Comparison of ENCODE assay signal across 18 cellular contexts in the genomic region with DNA sequence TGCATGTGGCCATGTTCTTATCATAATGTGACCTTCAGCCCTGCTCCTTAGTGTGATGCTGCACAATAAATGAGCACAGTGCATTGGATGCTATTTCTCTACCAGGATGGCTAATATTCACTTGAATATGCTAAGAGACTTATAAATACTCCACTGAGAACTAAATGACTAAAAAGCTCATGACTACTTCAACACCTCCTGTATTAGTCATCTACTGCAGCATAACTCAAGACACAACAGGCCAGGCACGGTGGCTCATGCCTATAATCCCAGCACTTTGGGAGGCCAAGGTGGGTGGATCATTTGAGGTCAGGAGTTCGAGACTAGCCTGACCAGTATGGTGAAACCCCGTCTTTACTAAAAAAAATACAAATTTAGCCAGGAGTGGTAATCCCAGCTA.
DNase-seq lines count a peak whose midpoint lies in the region; FAIRE-seq and TF ChIP-seq lines count a peak whose summit lies in the region.
"Had no signal": no experiment of that assay in that cellular context is flagged by ENCODE, and none has a peak within 500 bp of the region (broad histone marks: within the 10 kb centered on the region; RNA-seq: fewer than 3 reads in every experiment).

No MANE protein-coding gene starts in this region.

- H3K4me1 ChIP-seq in mammary epithelial cell (ENCODE audit: insufficient read depth, low read length) (peaks cover 22% of the 10 kb centered on the region), astrocyte (ENCODE audit: insufficient read depth, low read length) (peaks cover 8% of the 10 kb centered on the region), suprapubic skin (peaks cover 2% of the 10 kb centered on the region)

- dilution Hi-C loops in mammary epithelial cell (cut with HindIII; ENCODE audit: low sequenced_read_pairs), result no loop called here

- peaks cover 19% of the 10 kb centered on the region for H3K9me3 Mint-ChIP-seq in MCF 10A (ENCODE audit: unreplicated experiment)
- peaks cover 17% of the 10 kb centered on the region for H3K9me3 Mint-ChIP-seq in astrocyte (ENCODE audit: unreplicated experiment)

- no peak overlapping the region for H3K9ac ChIP-seq in mammary epithelial cell (ENCODE audit: insufficient read depth, low read length)
- no peak overlapping the region for H3K9ac ChIP-seq in astrocyte (ENCODE audit: low read length)

- peaks cover 11% of the 10 kb centered on the region for H3K9me3 ChIP-seq in mammary epithelial cell (replicated peaks; ENCODE audit: insufficient read depth, low read length)
- no peaks in the 10 kb centered on the region for H3K9me3 ChIP-seq in astrocyte (ENCODE audit: insufficient read depth, low read depth, low read length)
- peaks cover 4% of the 10 kb centered on the region for H3K9me3 ChIP-seq in suprapubic skin

- H2AFZ ChIP-seq in mammary epithelial cell (ENCODE audit: low read depth, low read length) (no peak overlapping the region), astrocyte (ENCODE audit: low read depth, low read length) (no peak overlapping the region)

- no peak for TF ChIP-seq CTCF in mammary epithelial cell (conservative IDR thresholded peaks at IDR 0.05 in 1 of 2, IDR thresholded peaks at IDR 0.05 in 1 of 2; ENCODE audit: extremely low read depth in 1 of 2, insufficient read depth in 1 of 2, low read depth in 1 of 2, low read length in 2 of 2)
- TF ChIP-seq CTCF in MCF 10A (IDR thresholded peaks at IDR 0.05; ENCODE audit: unreplicated experiment), result no peak
- TF ChIP-seq CTCF in astrocyte (IDR thresholded peaks at IDR 0.05; ENCODE audit: insufficient read depth, low read depth, low read length), result no peak
- TF ChIP-seq CTCF in fibroblast of villous mesenchyme (IDR thresholded peaks at IDR 0.05; ENCODE audit: insufficient read depth, low read depth, low read length), result no peak
- no peak for TF ChIP-seq CTCF in suprapubic skin (IDR thresholded peaks at IDR 0.05)

- intact Hi-C loops in mammary epithelial cell (cut with micrococcal nuclease), result loop anchor here (2.0 to 5.0 kb wide), 2 partner anchors 131 to 282 kb away; no protein-coding TSS in a partner anchor
- intact Hi-C loops in MCF 10A (cut with micrococcal nuclease), result loop anchor here (10.0 kb wide), 1 partner anchor 211 kb away; the partner anchor contains the start of gene RND3

- no peak overlapping the region for H3K4me3 Mint-ChIP-seq in MCF 10A (ENCODE audit: unreplicated experiment)
- H3K4me3 Mint-ChIP-seq in astrocyte (ENCODE audit: unreplicated experiment), result no peak overlapping the region

- H4K20me1 ChIP-seq in mammary epithelial cell (ENCODE audit: insufficient read depth, low read length), result no peaks in the 10 kb centered on the region
- H4K20me1 ChIP-seq in astrocyte (ENCODE audit: insufficient read depth, low read length), result no peaks in the 10 kb centered on the region

- H3K27ac ChIP-seq in mammary epithelial cell (ENCODE audit: insufficient read depth, low read depth, low read length), result no peak overlapping the region
- no peak overlapping the region for H3K27ac ChIP-seq in astrocyte (ENCODE audit: low read depth, low read length)
- H3K27ac ChIP-seq in suprapubic skin, result no peak overlapping the region
- H3K27ac ChIP-seq: 22Rv1, C4-2B had no signal

- peak; percentile 81 for DNase-seq in mammary epithelial cell
- no peak for DNase-seq in MCF 10A (ENCODE audit: unreplicated experiment)
- DNase-seq in astrocyte (ENCODE audit: low read depth), result peak; percentile 44
- peak; percentile 44 for DNase-seq in fibroblast of villous mesenchyme (ENCODE audit: low read depth)
- no peak for DNase-seq in OCI-M2 (lab: John Stamatoyannopoulos, UW; ENCODE audit: unreplicated experiment)
- DNase-seq in midbrain (lab: John Stamatoyannopoulos, UW), result no peak
- no peak for DNase-seq in NCI-H2029 treated with DMSO at 0.1 percent for 48 hours (lab: John Stamatoyannopoulos, UW)
- no peak for DNase-seq in suprapubic skin (ENCODE audit: low spot score in 2 of 2)
- DNase-seq: COR-L47, NCI-H146, NCI-H226, NCI-H526 treated with DMSO at 0.1 percent for 48 hours, SHP77 treated with DMSO at 0.1 percent for 48 hours had no signal

- H3K4me1 Mint-ChIP-seq in MCF 10A (ENCODE audit: insufficient read depth, unreplicated experiment), result no peaks in the 10 kb centered on the region
- peaks cover 12% of the 10 kb centered on the region for H3K4me1 Mint-ChIP-seq in astrocyte (ENCODE audit: low read depth, unreplicated experiment)

- H3K79me2 ChIP-seq in mammary epithelial cell (ENCODE audit: insufficient read depth, low read length) (no peaks in the 10 kb centered on the region), astrocyte (ENCODE audit: insufficient read depth, low read length) (no peaks in the 10 kb centered on the region)

- no peak for TF ChIP-seq EP300 in suprapubic skin (IDR thresholded peaks at IDR 0.05)

- FAIRE-seq in astrocyte (lab: Jason Lieb, UNC), result no peak
- FAIRE-seq: G401.6, GM12892, HTR-8/SVneo had no signal

- POLR2A ChIA-PET in MCF 10A (lab: Yijun Ruan, JAX), result interaction anchor here (1.3 to 1.4 kb wide), 2 partner anchors 180 to 211 kb away, joined by 3 to 4 read pairs; no protein-coding TSS in a partner anchor

- no peak for TF ChIP-seq POLR2A in suprapubic skin (IDR thresholded peaks at IDR 0.05)

- H3K27me3 ChIP-seq in mammary epithelial cell (ENCODE audit: insufficient read depth, low read length) (no peaks in the 10 kb centered on the region), astrocyte (ENCODE audit: insufficient read depth, low read length) (no peaks in the 10 kb centered on the region), suprapubic skin (no peaks in the 10 kb centered on the region)

- BruUV-seq in mammary epithelial cell (replicated peaks; lab: Mats Ljungman, UMichigan) (no TSS peak), MCF 10A (replicated peaks; lab: Mats Ljungman, UMichigan) (no TSS peak)

- H3K4me2 ChIP-seq in mammary epithelial cell (ENCODE audit: insufficient read depth, low read depth, low read length), result no peak overlapping the region
- H3K4me2 ChIP-seq in astrocyte (ENCODE audit: low read length), result no peak overlapping the region

- H3K27ac Mint-ChIP-seq in MCF 10A (ENCODE audit: low read depth, unreplicated experiment), result no peak overlapping the region
- H3K27ac Mint-ChIP-seq in astrocyte (ENCODE audit: unreplicated experiment), result no peak overlapping the region

- H3K4me3 ChIP-seq in mammary epithelial cell (replicated peaks in 1 of 3; ENCODE audit: insufficient read depth in 1 of 3, low read depth in 2 of 3, low read length in 3 of 3) (no peak overlapping the region), astrocyte (ENCODE audit: insufficient read depth, low read depth, low read length) (no peak overlapping the region), fibroblast of villous mesenchyme (ENCODE audit: low read depth, low read length) (no peak overlapping the region), suprapubic skin (no peak overlapping the region)

- H3K27me3 Mint-ChIP-seq in MCF 10A (ENCODE audit: insufficient read depth, unreplicated experiment) (no peaks in the 10 kb centered on the region), astrocyte (ENCODE audit: low read depth, unreplicated experiment) (no peaks in the 10 kb centered on the region)

- WGBS in mammary epithelial cell (ENCODE audit: low coverage, missing lambda C conversion rate), result 10% methylated on average over 2 of the region's 3 CpGs
- WGBS in suprapubic skin, result 32% methylated on average over 3 of the region's 3 CpGs

- CTCF ChIA-PET in mammary epithelial cell (lab: Charles Lee; ENCODE audit: low non-redundant PET) (no interaction called here), MCF 10A (lab: Yijun Ruan, JAX) (no interaction called here)

- H3K36me3 ChIP-seq in mammary epithelial cell (ENCODE audit: insufficient read depth, low read length), result no peaks in the 10 kb centered on the region
- H3K36me3 ChIP-seq in astrocyte (ENCODE audit: insufficient read depth, low read length), result no peaks in the 10 kb centered on the region
- no peaks in the 10 kb centered on the region for H3K36me3 ChIP-seq in suprapubic skin

- H3K36me3 Mint-ChIP-seq in MCF 10A (ENCODE audit: insufficient read depth, unreplicated experiment) (no peaks in the 10 kb centered on the region), astrocyte (ENCODE audit: low read depth, unreplicated experiment) (peaks cover 1% of the 10 kb centered on the region)

- in situ Hi-C loops in mammary epithelial cell (cut with MboI; ENCODE audit: low sequenced_read_pairs in 2 of 2), result no loop called here

Comparison
In these comparisons a context has a peak if more than half of its experiments do, and no peak if none do; other contexts are left out.
1. DNase-seq: peak in mammary epithelial cell (single experiment), astrocyte (single experiment) and fibroblast of villous mesenchyme (single experiment); none in MCF 10A (single experiment), OCI-M2 (single experiment), midbrain (single experiment), NCI-H2029 treated with DMSO at 0.1 percent for 48 hours (single experiment) and suprapubic skin (0 of 2).